ENCODE assay signal across 23 cellular contexts in genomic region chr15:62962101-62962995, GRCh38.
"Had no signal": no experiment of that assay in that cellular context is flagged by ENCODE, and none has a peak within 500 bp of the region (broad histone marks: within the 10 kb centered on the region; RNA-seq: fewer than 3 reads in every experiment).

No MANE protein-coding gene starts in this region.

- H3K9me3 ChIP-seq: breast epithelium, neutrophil, ovary, prostate gland, tibial artery had no signal

- ATAC-seq: activated CD4-positive, alpha-beta T cell treated with anti-CD3 and anti-CD28 coated beads for 36 hours; activated T-helper 17 cell treated with anti-CD3 and anti-CD28 coated beads, Interleukin-2, amount 50 U/mL, for 72 hours; left lobe of liver; natural killer cell; stimulated activated naive CD8-positive, alpha-beta T cell treated with anti-CD3 and anti-CD28 coated beads, Interleukin-15, amount 100 ng/mL, for 72 hours had no signal

- H3K4me3 Mint-ChIP-seq: activated B cell treated with CpG ODN at 0.5 μM for 24 hours; activated CD4-positive, alpha-beta T cell treated with anti-CD3 and anti-CD28 coated beads for 36 hours; activated naive CD8-positive, alpha-beta T cell; activated T-cell treated with anti-CD3 and anti-CD28 coated beads, Interleukin-2, amount 50 U/mL, for 24 hours; activated T-helper 17 cell treated with anti-CD3 and anti-CD28 coated beads, Interleukin-2, amount 50 U/mL, for 72 hours; central memory CD8-positive, alpha-beta T cell; natural killer cell; stimulated activated naive CD8-positive, alpha-beta T cell treated with anti-CD3 and anti-CD28 coated beads, Interleukin-15, amount 100 ng/mL, for 72 hours had no signal

- H3K4me1 ChIP-seq: breast epithelium, prostate gland had no signal

- H3K4me3 ChIP-seq: breast epithelium, ovary, prostate gland, skin epidermis, tibial artery had no signal

- H3K4me1 Mint-ChIP-seq: activated B cell treated with CpG ODN at 0.5 μM for 24 hours; activated CD4-positive, alpha-beta T cell treated with anti-CD3 and anti-CD28 coated beads for 36 hours; activated T-helper 17 cell treated with anti-CD3 and anti-CD28 coated beads, Interleukin-2, amount 50 U/mL, for 72 hours; central memory CD8-positive, alpha-beta T cell; natural killer cell; stimulated activated naive CD8-positive, alpha-beta T cell treated with anti-CD3 and anti-CD28 coated beads, Interleukin-15, amount 100 ng/mL, for 72 hours had no signal

- H3K27me3 Mint-ChIP-seq: activated B cell treated with CpG ODN at 0.5 μM for 24 hours; activated CD4-positive, alpha-beta T cell treated with anti-CD3 and anti-CD28 coated beads for 36 hours; activated naive CD8-positive, alpha-beta T cell; activated T-cell treated with anti-CD3 and anti-CD28 coated beads, Interleukin-2, amount 50 U/mL, for 24 hours; central memory CD8-positive, alpha-beta T cell; stimulated activated naive CD8-positive, alpha-beta T cell treated with anti-CD3 and anti-CD28 coated beads, Interleukin-15, amount 100 ng/mL, for 72 hours had no signal

- DNase-seq: activated B cell treated with CpG ODN at 0.5 μM for 24 hours; activated CD4-positive, alpha-beta T cell treated with anti-CD3 and anti-CD28 coated beads for 36 hours; activated CD4-positive, alpha-beta T cell treated with anti-CD3 and anti-CD28 coated beads, Interleukin-2, amount 50 U/mL, for 4 hours; activated CD8-positive, alpha-beta memory T cell treated with anti-CD3 and anti-CD28 coated beads for 24 hours; activated CD8-positive, alpha-beta memory T cell treated with anti-CD3 and anti-CD28 coated beads, Interleukin-2, amount 50 U/mL, for 4 hours; activated T-cell treated with anti-CD3 and anti-CD28 coated beads, Interleukin-2, amount 50 U/mL, for 24 hours; effector memory CD4-positive, alpha-beta T cell; foreskin melanocyte; kidney; natural killer cell; ovary; stimulated activated CD4-positive, alpha-beta T cell treated with anti-CD3 and anti-CD28 coated beads, Interleukin-1b, Interleukin-23, amount 100 ng/mL, for 48 hours; stimulated activated naive CD8-positive, alpha-beta T cell treated with anti-CD3 and anti-CD28 coated beads, Interleukin-15, amount 100 ng/mL, for 72 hours; T1000; tibial artery had no signal

- H3K36me3 ChIP-seq: breast epithelium, neutrophil, ovary, prostate gland, tibial artery had no signal

- H3K27ac Mint-ChIP-seq: activated B cell treated with CpG ODN at 0.5 μM for 24 hours; activated CD4-positive, alpha-beta T cell treated with anti-CD3 and anti-CD28 coated beads for 36 hours; activated naive CD8-positive, alpha-beta T cell; activated T-cell treated with anti-CD3 and anti-CD28 coated beads, Interleukin-2, amount 50 U/mL, for 24 hours; activated T-helper 17 cell treated with anti-CD3 and anti-CD28 coated beads, Interleukin-2, amount 50 U/mL, for 72 hours; natural killer cell; stimulated activated naive CD8-positive, alpha-beta T cell treated with anti-CD3 and anti-CD28 coated beads, Interleukin-15, amount 100 ng/mL, for 72 hours had no signal

- H3K9me3 Mint-ChIP-seq: activated B cell treated with CpG ODN at 0.5 μM for 24 hours; activated T-cell treated with anti-CD3 and anti-CD28 coated beads, Interleukin-2, amount 50 U/mL, for 24 hours; activated T-helper 17 cell treated with anti-CD3 and anti-CD28 coated beads, Interleukin-2, amount 50 U/mL, for 72 hours; central memory CD8-positive, alpha-beta T cell; natural killer cell; stimulated activated naive CD8-positive, alpha-beta T cell treated with anti-CD3 and anti-CD28 coated beads, Interleukin-15, amount 100 ng/mL, for 72 hours had no signal

- H3K27ac ChIP-seq: breast epithelium, neutrophil, ovary, prostate gland, skin epidermis, tibial artery had no signal

- H3K27me3 ChIP-seq: breast epithelium, neutrophil, ovary, tibial artery had no signal

- H3K36me3 Mint-ChIP-seq: activated naive CD8-positive, alpha-beta T cell; natural killer cell had no signal
